Comparison of ENCODE assay signal across 8 cellular contexts in the genomic region with DNA sequence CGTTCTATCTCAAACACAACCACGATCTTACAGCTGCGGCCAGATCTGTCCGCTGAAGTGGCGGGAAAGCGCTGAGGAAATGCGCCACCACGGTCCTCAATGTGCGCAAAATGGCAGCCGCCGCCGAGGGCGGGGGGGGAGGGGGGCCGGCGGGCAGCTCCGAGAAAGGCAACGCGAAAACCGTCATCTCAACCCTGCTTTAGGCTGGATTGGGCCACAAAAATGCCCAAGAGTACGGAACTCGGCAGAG. TPM values are rescaled to one million over a fixed set of nuclear protein-coding genes. Genes with fewer than 3 reads are reported as not detected.
DNase-seq lines count a peak whose midpoint lies in the region; ATAC-seq and TF ChIP-seq lines count a peak whose summit lies in the region.

No MANE protein-coding gene starts in this region.

- H3K36me3 ChIP-seq in muscle layer of duodenum (ENCODE audit: control insufficient read depth in 1 of 2, insufficient read depth in 2 of 2, low read length in 2 of 2): peaks cover 32 to 35% of the 10 kb centered on the region in 2 donors

- ATAC-seq in HG02938 (IDR thresholded peaks at IDR 0.05; ENCODE audit: unreplicated experiment): peak; percentile 39
- ATAC-seq in stimulated activated effector memory CD8-positive, alpha-beta T cell treated with anti-CD3 and anti-CD28 coated beads, Interleukin-12 subunit alpha, Interleukin-12 subunit beta, amount 100 ng/mL, for 72 hours: peak; percentile 60

- DNase-seq in DMS79 treated with DMSO at 0.1 percent for 48 hours (lab: John Stamatoyannopoulos, UW): peak; percentile 68
- no peak for DNase-seq in DMS79 (lab: John Stamatoyannopoulos, UW)
- peak; percentile 44 for DNase-seq in NCI-H446 treated with DMSO at 0.1 percent for 48 hours (lab: John Stamatoyannopoulos, UW)
- DNase-seq in activated CD8-positive, alpha-beta memory T cell treated with anti-CD3 and anti-CD28 coated beads, Interleukin-2, amount 50 U/mL, for 48 hours: peak; percentile 89
- DNase-seq in epithelial cell of proximal tubule (ENCODE audit: low read depth): no peak
- no peak for DNase-seq in stimulated activated effector memory CD8-positive, alpha-beta T cell treated with anti-CD3 and anti-CD28 coated beads, Interleukin-12 subunit alpha, Interleukin-12 subunit beta, amount 100 ng/mL, for 72 hours (ENCODE audit: low spot score in 2 of 2)

- peak overlapping the region; percentile 99 for H3K4me3 ChIP-seq in epithelial cell of proximal tubule (ENCODE audit: low read depth, low read length)
- peak overlapping the region; percentile 84 to 97 for H3K4me3 ChIP-seq in muscle layer of duodenum (ENCODE audit: low read depth in 1 of 2, low read length in 2 of 2)

- H3K4me3 Mint-ChIP-seq in stimulated activated effector memory CD8-positive, alpha-beta T cell treated with anti-CD3 and anti-CD28 coated beads, Interleukin-12 subunit alpha, Interleukin-12 subunit beta, amount 100 ng/mL, for 72 hours: peak overlapping the region; percentile 100

- H3K27me3 ChIP-seq in muscle layer of duodenum (ENCODE audit: low read depth, low read length): no peaks in the 10 kb centered on the region

- H3K4me1 ChIP-seq in muscle layer of duodenum (ENCODE audit: control insufficient read depth in 1 of 2, insufficient read depth in 2 of 2, low read length in 2 of 2): peaks cover 12 to 38% of the 10 kb centered on the region in 2 donors

- no peaks in the 10 kb centered on the region for H3K9me3 ChIP-seq in muscle layer of duodenum (ENCODE audit: control insufficient read depth in 1 of 2, low read length in 2 of 2)

- peaks cover 66% of the 10 kb centered on the region for H3K36me3 Mint-ChIP-seq in stimulated activated effector memory CD8-positive, alpha-beta T cell treated with anti-CD3 and anti-CD28 coated beads, Interleukin-12 subunit alpha, Interleukin-12 subunit beta, amount 100 ng/mL, for 72 hours

- peak overlapping the region; percentile 100 for H3K27ac Mint-ChIP-seq in stimulated activated effector memory CD8-positive, alpha-beta T cell treated with anti-CD3 and anti-CD28 coated beads, Interleukin-12 subunit alpha, Interleukin-12 subunit beta, amount 100 ng/mL, for 72 hours

- H3K4me1 Mint-ChIP-seq in stimulated activated effector memory CD8-positive, alpha-beta T cell treated with anti-CD3 and anti-CD28 coated beads, Interleukin-12 subunit alpha, Interleukin-12 subunit beta, amount 100 ng/mL, for 72 hours: peaks cover 58% of the 10 kb centered on the region

- TF ChIP-seq CTCF in epithelial cell of proximal tubule (conservative IDR thresholded peaks at IDR 0.05; ENCODE audit: low read depth, low read length): no peak

- peak overlapping the region; percentile 99 for H3K27ac ChIP-seq in muscle layer of duodenum (ENCODE audit: low read length)

- H3K9me3 Mint-ChIP-seq in stimulated activated effector memory CD8-positive, alpha-beta T cell treated with anti-CD3 and anti-CD28 coated beads, Interleukin-12 subunit alpha, Interleukin-12 subunit beta, amount 100 ng/mL, for 72 hours: no peaks in the 10 kb centered on the region

RNA-seq across cellular contexts. Expression of a gene that starts 0.4 kb away (rescaled TPM):
- 215 and 226 TPM in 2 replicates for total RNA-seq in epithelial cell of proximal tubule

RNA-seq across cellular contexts. Expression of a gene that starts 27.3 kb away (rescaled TPM):
- 7.4 and 11.1 TPM in 2 replicates for total RNA-seq in epithelial cell of proximal tubule

Comparison
In these comparisons a context has a peak if more than half of its experiments do, and no peak if none do; other contexts are left out.
1. DNase-seq: peak in DMS79 treated with DMSO at 0.1 percent for 48 hours (single experiment), NCI-H446 treated with DMSO at 0.1 percent for 48 hours (single experiment) and activated CD8-positive, alpha-beta memory T cell treated with anti-CD3 and anti-CD28 coated beads, Interleukin-2, amount 50 U/mL, for 48 hours (single experiment); none in DMS79 (single experiment), epithelial cell of proximal tubule (single experiment) and stimulated activated effector memory CD8-positive, alpha-beta T cell treated with anti-CD3 and anti-CD28 coated beads, Interleukin-12 subunit alpha, Interleukin-12 subunit beta, amount 100 ng/mL, for 72 hours (0 of 2).